In the genomic region with DNA sequence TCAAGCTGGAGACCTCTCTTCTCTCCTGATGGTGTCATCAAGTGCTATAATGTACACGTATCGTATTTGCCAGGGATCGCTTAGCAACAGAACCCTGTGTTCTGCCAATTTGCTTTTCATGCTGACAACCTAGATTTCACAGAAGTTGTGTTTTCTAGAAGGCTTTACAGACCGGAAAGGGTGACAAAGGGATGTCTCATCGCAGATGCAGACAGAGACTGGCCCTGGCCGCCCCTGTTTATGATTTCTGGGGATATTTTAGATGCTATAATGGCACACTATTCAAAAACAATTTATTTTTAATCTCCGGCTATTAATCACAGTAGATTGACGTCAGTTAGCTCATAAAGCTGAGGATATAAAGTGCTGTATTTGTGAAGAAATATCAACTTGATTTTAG, we compare ENCODE assay signal across 14 cellular contexts.
A peak's percentile ranks its signal among the peaks of the same experiment; 100 is the strongest.
DNase-seq lines count a peak whose midpoint lies in the region; ATAC-seq, FAIRE-seq and TF ChIP-seq lines count a peak whose summit lies in the region.
"Had no signal": no experiment of that assay in that cellular context is flagged by ENCODE, and none has a peak within 500 bp of the region (broad histone marks: within the 10 kb centered on the region; RNA-seq: fewer than 3 reads in every experiment).

No MANE protein-coding gene starts in this region.

- peaks cover 15% of the 10 kb centered on the region for H3K4me1 ChIP-seq in ACC112 (ENCODE audit: control insufficient read depth, insufficient read depth, low read length, unreplicated experiment)
- H3K4me1 ChIP-seq: BE2C, transverse colon had no signal

- no peak for TF ChIP-seq CTCF in VCaP (conservative IDR thresholded peaks at IDR 0.05)

- no peaks in the 10 kb centered on the region for H3K79me2 ChIP-seq in ACC112 (ENCODE audit: control insufficient read depth, insufficient read depth, low read length, unreplicated experiment)

- H3K27me3 ChIP-seq in ACC112 (ENCODE audit: insufficient read depth, low read length) = no peaks in the 10 kb centered on the region
- H3K27me3 ChIP-seq: BE2C, ovary, transverse colon had no signal

- FAIRE-seq in HTR-8/SVneo (lab: Jason Lieb, UNC) (no peak), GM19239 (lab: Jason Lieb, UNC) (no peak)

- DNase-seq in HTR-8/SVneo (ENCODE audit: insufficient read length, low spot score) (peak; percentile 33), hepatic stellate cell (ENCODE audit: low spot score) (peak; percentile 72), H4 (ENCODE audit: low spot score) (no peak), GM19239 (ENCODE audit: insufficient read length, low spot score) (no peak)
- no peak for DNase-seq in activated effector memory CD4-positive, alpha-beta T cell treated with Interleukin-2 at 50 U/mL for 16 hours
- DNase-seq: activated CD4-positive, alpha-beta T cell treated with anti-CD3 and anti-CD28 coated beads, Interleukin-2, amount 50 U/mL, for 1 hour; activated naive CD4-positive, alpha-beta T cell treated with anti-CD3 and anti-CD28 coated beads, Interleukin-2, amount 50 U/mL, for 16 hours; BE2C; NCI-H2227 treated with DMSO at 0.1 percent for 48 hours; ovary; transverse colon had no signal

- H3K36me3 ChIP-seq in ACC112 (ENCODE audit: insufficient read depth, low read length) = no peaks in the 10 kb centered on the region
- H3K36me3 ChIP-seq: BE2C, ovary, transverse colon had no signal

- no peak for ATAC-seq in HG03095 (IDR thresholded peaks at IDR 0.05; ENCODE audit: unreplicated experiment)

- H3K27ac ChIP-seq in ACC112 (ENCODE audit: low read depth, low read length) (peak overlapping the region; percentile 88), VCaP (peak overlapping the region; percentile 85)
- H3K27ac ChIP-seq: ovary, transverse colon had no signal

- no peak overlapping the region for H3K4me3 ChIP-seq in ACC112 (ENCODE audit: low read depth, low read length)
- H3K4me3 ChIP-seq: ovary, transverse colon had no signal

- H2AFZ ChIP-seq in ACC112 (ENCODE audit: low read length, unreplicated experiment) = no peak overlapping the region

Comparison
In these comparisons a context has a peak if more than half of its experiments do, and no peak if none do; other contexts are left out.
1. DNase-seq: peak in HTR-8/SVneo (single experiment) and hepatic stellate cell (single experiment); none in H4 (single experiment), activated effector memory CD4-positive, alpha-beta T cell treated with Interleukin-2 at 50 U/mL for 16 hours (single experiment) and GM19239 (single experiment).